7 cellular contexts compared by ENCODE assay signal in the genomic region with DNA sequence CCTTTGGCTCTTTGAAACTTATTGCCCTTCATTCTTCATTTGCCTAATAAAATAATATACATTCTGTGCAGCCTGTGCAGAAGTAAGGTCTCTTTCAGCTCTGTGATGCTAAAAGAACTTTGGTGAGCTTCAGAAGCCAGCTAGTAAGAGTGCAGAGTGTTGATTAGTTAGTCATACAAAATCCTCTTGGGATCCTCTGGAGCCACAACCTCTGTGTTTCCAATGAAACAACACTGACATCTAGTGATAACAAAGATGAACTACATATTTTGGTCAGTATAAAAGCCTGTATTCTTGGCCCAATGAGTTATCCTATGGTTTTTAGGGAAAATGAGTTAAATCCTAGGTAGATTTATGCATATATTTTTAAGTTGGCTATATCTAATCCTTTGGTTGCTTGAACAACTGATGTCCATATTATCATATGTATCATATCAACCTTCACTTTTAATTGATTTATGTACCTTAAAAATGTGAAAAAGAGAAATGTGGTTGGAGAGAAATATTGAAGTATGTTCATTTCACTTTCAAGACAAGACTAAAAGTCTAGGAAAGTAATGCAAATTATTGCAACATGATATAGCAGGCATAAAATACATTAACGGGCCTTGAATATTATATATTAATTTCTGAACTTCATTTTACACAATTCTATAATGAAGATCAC.
DNase-seq lines count a peak whose midpoint lies in the region; ATAC-seq, FAIRE-seq and TF ChIP-seq lines count a peak whose summit lies in the region.

No MANE protein-coding gene starts in this region.

- no peak overlapping the region for H3K9ac ChIP-seq in IMR-90 (ENCODE audit: low read depth, low read length)
- H3K9ac ChIP-seq in H1 (replicated peaks in 1 of 4; ENCODE audit: extremely low read depth in 1 of 4, low read depth in 3 of 4, low read length in 3 of 4): no peak overlapping the region
- H3K9ac ChIP-seq in mesendoderm (ENCODE audit: low read length): no peak overlapping the region

- no TSS peak for BruUV-seq in IMR-90 (replicated peaks; lab: Mats Ljungman, UMichigan)

- no peak for TF ChIP-seq EP300 in H1 (IDR thresholded peaks at IDR 0.05; ENCODE audit: borderline replicate concordance in 1 of 2, low read depth in 2 of 2, low read length in 2 of 2)

- no CpG with 5 or more reads among the region's 1 CpG for WGBS in IMR-90 (ENCODE audit: extremely low coverage in 2 of 2, insufficient read length in 1 of 2), 2 experiments
- WGBS in H1 (ENCODE audit: extremely low coverage in 1 of 2, insufficient coverage in 1 of 2, insufficient read length in 1 of 2, insufficient replicate concordance in 2 of 2, low coverage in 1 of 2, low lambda C conversion rate in 2 of 2, missing lambda C conversion rate in 1 of 2), 2 experiments: 69% methylated on average over 1 of the region's 1 CpG; no CpG with 5 or more reads in 1 of the 2 experiments
- no CpG with 5 or more reads among the region's 1 CpG for WGBS in mesendoderm (ENCODE audit: extremely low coverage, insufficient coverage, low lambda C conversion rate)

- in situ Hi-C loops in IMR-90 (cut with MboI; ENCODE audit: low sequenced_read_pairs): no loop called here

- POLR2A ChIA-PET in IMR-90 (lab: Charles Lee; ENCODE audit: unreplicated experiment) (no interaction called here), H1 (lab: Charles Lee; ENCODE audit: partially characterized antibody) (no interaction called here)

- no peak overlapping the region for H2AK5ac ChIP-seq in IMR-90 (ENCODE audit: low read depth, low read length)
- no peak overlapping the region for H2AK5ac ChIP-seq in H1 (ENCODE audit: low read depth, low read length)
- no peak overlapping the region for H2AK5ac ChIP-seq in mesendoderm (ENCODE audit: low read length)

- no peak overlapping the region for H4K8ac ChIP-seq in IMR-90 (ENCODE audit: low read depth in 2 of 2, low read length in 2 of 2)
- H4K8ac ChIP-seq in H1 (ENCODE audit: extremely low read depth, insufficient read depth, low read length): no peak overlapping the region
- no peak overlapping the region for H4K8ac ChIP-seq in mesendoderm (ENCODE audit: low read depth, low read length)

- H3K27ac ChIP-seq in IMR-90 (ENCODE audit: insufficient read depth, low read length) (no peak overlapping the region), H1 (ENCODE audit: low read depth, low read length) (no peak overlapping the region), mesendoderm (ENCODE audit: low read depth, low read length) (no peak overlapping the region)

- H2BK20ac ChIP-seq in IMR-90 (ENCODE audit: low read depth, low read length): no peak overlapping the region
- no peak overlapping the region for H2BK20ac ChIP-seq in H1 (ENCODE audit: low read length)

- FAIRE-seq in H1 (lab: Jason Lieb, UNC): peak; percentile 91

- DNase-seq in GM04504 (ENCODE audit: low read depth): peak; percentile 30
- peak; percentile 64 for DNase-seq in IMR-90
- peak; percentile 72 for DNase-seq in OCI-M1 (lab: John Stamatoyannopoulos, UW)
- DNase-seq in H1 (ENCODE audit: low read depth in 1 of 2, low spot score in 2 of 2): no peak
- DNase-seq in mesendoderm: peak; percentile 74
- DNase-seq in effector CD8-positive, alpha-beta T cell (lab: John Stamatoyannopoulos, UW): no peak

- no peaks in the 10 kb centered on the region for H3K23me2 ChIP-seq in H1 (ENCODE audit: low read depth, low read length)

- H3K4ac ChIP-seq in IMR-90 (ENCODE audit: low read depth, low read length) (no peak overlapping the region), H1 (replicated peaks; ENCODE audit: insufficient read length, low read depth, low read length) (no peak overlapping the region), mesendoderm (ENCODE audit: low read depth, low read length) (no peak overlapping the region)

- H3K79me1 ChIP-seq in IMR-90 (ENCODE audit: low read depth in 1 of 2, low read length in 2 of 2) (no peaks in the 10 kb centered on the region), H1 (ENCODE audit: low read depth, low read length) (no peaks in the 10 kb centered on the region), mesendoderm (ENCODE audit: low read length) (no peaks in the 10 kb centered on the region)

- H2BK120ac ChIP-seq in IMR-90 (ENCODE audit: low read depth, low read length) (no peak overlapping the region), H1 (replicated peaks; ENCODE audit: low read depth, low read length) (no peak overlapping the region), mesendoderm (ENCODE audit: low read depth, low read length) (no peak overlapping the region)

- H3K9me3 ChIP-seq in IMR-90 (ENCODE audit: control insufficient read depth, insufficient read depth, low read length) (no peaks in the 10 kb centered on the region), H1 (ENCODE audit: insufficient read depth in 2 of 2, low read depth in 1 of 2, low read length in 1 of 2) (peaks cover 0 to 2% of the 10 kb centered on the region in 2 experiments; a peak in 2 of 4 replicates)

- H2BK5ac ChIP-seq in IMR-90 (ENCODE audit: low read depth, low read length, poor library complexity, severe bottlenecking) (no peak overlapping the region), H1 (ENCODE audit: low read depth, low read length) (no peak overlapping the region), mesendoderm (ENCODE audit: low read length) (no peak overlapping the region)

- H3K4me2 ChIP-seq in IMR-90 (ENCODE audit: low read depth, low read length): no peak overlapping the region
- no peak overlapping the region for H3K4me2 ChIP-seq in H1 (ENCODE audit: insufficient read depth in 1 of 2, low read depth in 2 of 2, low read length in 2 of 2)
- no peak overlapping the region for H3K4me2 ChIP-seq in mesendoderm (ENCODE audit: low read length)

- H2BK15ac ChIP-seq in IMR-90 (ENCODE audit: low read depth, low read length) (no peak overlapping the region), H1 (ENCODE audit: low read length) (no peak overlapping the region), mesendoderm (replicated peaks; ENCODE audit: low read depth) (no peak overlapping the region)

- H4K91ac ChIP-seq in IMR-90 (ENCODE audit: insufficient read depth, low read depth, low read length): no peak overlapping the region
- H4K91ac ChIP-seq in H1 (replicated peaks; ENCODE audit: insufficient read length, low read length): no peak overlapping the region

- no peaks in the 10 kb centered on the region for H3K9me1 ChIP-seq in IMR-90 (ENCODE audit: insufficient read depth, low read length)

- H3K4me1 ChIP-seq in IMR-90 (ENCODE audit: control insufficient read depth, insufficient read depth, low read length) (no peaks in the 10 kb centered on the region), H1 (replicated peaks in 1 of 4; ENCODE audit: control insufficient read depth in 3 of 4, insufficient read depth in 4 of 4, low read length in 3 of 4) (no peaks in the 10 kb centered on the region), mesendoderm (ENCODE audit: control insufficient read depth, low read depth, low read length) (no peaks in the 10 kb centered on the region)

- TF ChIP-seq RAD21 in IMR-90 (IDR thresholded peaks at IDR 0.05; ENCODE audit: low read length) (peak; percentile 79), H1 (IDR thresholded peaks at IDR 0.05 in 1 of 2, conservative IDR thresholded peaks at IDR 0.05 in 1 of 2; ENCODE audit: low read depth in 2 of 2, low read length in 2 of 2) (peak; percentile 91 to 92)

- H3K23ac ChIP-seq in IMR-90 (ENCODE audit: low read depth, low read length) (no peak overlapping the region), H1 (ENCODE audit: insufficient read length) (no peak overlapping the region), mesendoderm (ENCODE audit: low read length) (no peak overlapping the region)

- dilution Hi-C loops in IMR-90 (cut with HindIII; ENCODE audit: low sequenced_read_pairs, unreplicated experiment): no loop called here

- TF ChIP-seq POLR2A in IMR-90 (IDR thresholded peaks at IDR 0.05; ENCODE audit: low read depth, low read length) (no peak), H1 (IDR thresholded peaks at IDR 0.05; ENCODE audit: control extremely low read depth in 1 of 2, low read depth in 2 of 2, low read length in 2 of 2) (no peak)

- CTCF ChIA-PET in IMR-90 (lab: Yijun Ruan, JAX): interaction anchor here (0.6 to 1.6 kb wide), 2 partner anchors 13 to 1768 kb away, joined by 4 to 5 read pairs; no protein-coding TSS in a partner anchor
- CTCF ChIA-PET in H1 (lab: Charles Lee; ENCODE audit: partially characterized antibody): interaction anchor here (0.7 to 3.1 kb wide), 14 partner anchors 9 to 1263 kb away, joined by 3 to 13 read pairs (median 4); no protein-coding TSS in a partner anchor

- no peak overlapping the region for H2BK12ac ChIP-seq in H1 (ENCODE audit: low read depth, low read length)

- ATAC-seq in GM21529 (IDR thresholded peaks at IDR 0.05; ENCODE audit: unreplicated experiment) (peak; percentile 82), IMR-90 (ENCODE audit: low read depth) (peak; percentile 91)

- H4K5ac ChIP-seq in IMR-90 (ENCODE audit: low read depth, low read length) (no peak overlapping the region), H1 (ENCODE audit: insufficient read length, low read depth, low read length) (no peak overlapping the region), mesendoderm (ENCODE audit: low read length) (no peak overlapping the region)

- no peak overlapping the region for H2AK9ac ChIP-seq in IMR-90 (replicated peaks; ENCODE audit: low read depth, low read length, poor library complexity)

- H3K14ac ChIP-seq in IMR-90 (replicated peaks; ENCODE audit: low read depth, low read length) (no peak overlapping the region), H1 (ENCODE audit: insufficient read length) (no peak overlapping the region)

- no peaks in the 10 kb centered on the region for H3K27me3 ChIP-seq in IMR-90 (ENCODE audit: control insufficient read depth, insufficient read depth, low read length)
- no peaks in the 10 kb centered on the region for H3K27me3 ChIP-seq in H1 (replicated peaks in 1 of 4; ENCODE audit: control insufficient read depth in 3 of 4, extremely low read depth in 1 of 4, insufficient read depth in 3 of 4, low read length in 3 of 4)
- no peaks in the 10 kb centered on the region for H3K27me3 ChIP-seq in mesendoderm (ENCODE audit: insufficient read depth, low read length, poor library complexity)

- H3K79me2 ChIP-seq in H1 (ENCODE audit: control insufficient read depth in 1 of 2, insufficient read depth in 2 of 2, low read length in 2 of 2): no peaks in the 10 kb centered on the region
- H3K79me2 ChIP-seq in mesendoderm (ENCODE audit: control insufficient read depth, insufficient read depth, low read length): no peaks in the 10 kb centered on the region

- H4K20me1 ChIP-seq in IMR-90 (ENCODE audit: insufficient read depth, low read length): no peaks in the 10 kb centered on the region
- H4K20me1 ChIP-seq in H1 (replicated peaks in 1 of 2; ENCODE audit: control insufficient read depth in 1 of 2, insufficient read depth in 2 of 2, low read length in 2 of 2): no peaks in the 10 kb centered on the region

- H3K4me3 ChIP-seq in IMR-90 (ENCODE audit: insufficient read depth, low read depth, low read length) (no peak overlapping the region), H1 (ENCODE audit: extremely low read depth in 1 of 4, insufficient read depth in 2 of 4, low read depth in 3 of 4, low read length in 4 of 4) (no peak overlapping the region), mesendoderm (ENCODE audit: low read length) (no peak overlapping the region)

- H3K56ac ChIP-seq in IMR-90 (ENCODE audit: extremely low read depth, insufficient read depth, low read length): no peak overlapping the region
- H3K56ac ChIP-seq in H1 (replicated peaks; ENCODE audit: insufficient read length, low read depth, low read length): no peak overlapping the region
- no peak overlapping the region for H3K56ac ChIP-seq in mesendoderm (ENCODE audit: low read length)

- H3K18ac ChIP-seq in IMR-90 (ENCODE audit: low read depth, low read length): no peak overlapping the region
- no peak overlapping the region for H3K18ac ChIP-seq in H1 (ENCODE audit: extremely low read depth, low read length)
- no peak overlapping the region for H3K18ac ChIP-seq in mesendoderm (ENCODE audit: low read length)

- H3K36me3 ChIP-seq in IMR-90 (ENCODE audit: control insufficient read depth, insufficient read depth, low read length) (no peaks in the 10 kb centered on the region), H1 (ENCODE audit: control insufficient read depth in 2 of 4, insufficient read depth in 4 of 4, low read length in 3 of 4) (no peaks in the 10 kb centered on the region), mesendoderm (ENCODE audit: control insufficient read depth, insufficient read depth, low read length) (no peaks in the 10 kb centered on the region)

- TF ChIP-seq CTCF in IMR-90 (conservative IDR thresholded peaks at IDR 0.05; ENCODE audit: low read depth, low read length) (peak; percentile 73), H1 (IDR thresholded peaks at IDR 0.05; ENCODE audit: control extremely low read depth in 1 of 3, insufficient read depth in 1 of 3, low read depth in 1 of 3, low read length in 3 of 3) (peak in 2 of 3 experiments; percentile 52 to 57; a peak in 3 of 4 replicates)

- intact Hi-C loops in IMR-90 (cut with micrococcal nuclease): no loop called here

- H2AFZ ChIP-seq in IMR-90 (replicated peaks; ENCODE audit: low read length, poor library complexity): no peak overlapping the region
- no peak overlapping the region for H2AFZ ChIP-seq in H1 (ENCODE audit: low read length)

Comparison
In these comparisons a context has a peak if more than half of its experiments do, and no peak if none do; other contexts are left out.
1. DNase-seq: peak in GM04504 (single experiment), IMR-90 (single experiment), OCI-M1 (single experiment) and mesendoderm (single experiment); none in H1 (0 of 2) and effector CD8-positive, alpha-beta T cell (single experiment).